Comparison of ENCODE assay signal across 1 cellular context in the genomic region with DNA sequence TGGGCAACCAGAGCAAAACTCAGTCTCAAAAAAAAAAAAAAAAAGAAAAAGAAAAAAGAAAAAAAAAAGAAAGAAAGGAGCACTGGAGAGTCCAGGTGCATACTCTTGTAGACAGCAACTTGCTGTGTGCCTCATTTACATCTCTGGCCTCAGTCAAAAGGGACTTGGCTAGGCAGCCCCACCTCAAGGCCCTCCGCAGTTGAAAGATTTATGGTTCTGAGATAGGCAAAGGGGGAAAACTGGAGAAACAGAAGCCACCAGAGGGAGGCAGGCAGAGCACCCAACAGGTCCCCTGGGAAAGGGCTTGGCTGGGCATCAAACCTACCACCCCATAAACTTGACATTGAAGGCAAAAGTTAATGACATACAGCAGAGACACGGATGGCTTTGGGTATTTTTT.
TF ChIP-seq lines count a peak whose summit lies in the region.

No MANE protein-coding gene starts in this region.

TF ChIP-seq in K562, 482 proteins besides CTCF, POLR2A, EP300 and RAD21 (continued from another document):
- TF ChIP-seq RREB1 (CRISPR knock-in tag; IDR thresholded peaks at IDR 0.05) (no peak), L3MBTL2 (IDR thresholded peaks at IDR 0.05) (no peak)
